ENCODE assay signal across 1 cellular context in genomic region chr14:31529053-31529452, GRCh38.
TF ChIP-seq lines count a peak whose summit lies in the region.

No MANE protein-coding gene starts in this region.

TF ChIP-seq in HepG2, 621 proteins besides CTCF, POLR2A, EP300 and RAD21 (continued from another document and continues in another):
- no peak for TF ChIP-seq ZNF318 (CRISPR knock-in tag; IDR thresholded peaks at IDR 0.05)
- no peak for TF ChIP-seq TAF15 (IDR thresholded peaks at IDR 0.05; ENCODE audit: low read depth, low read length, poor library complexity, severe bottlenecking)
- 0 out of 2 replicates have a peak, but pooled peaks have one; percentile 33 for TF ChIP-seq DRAP1 (CRISPR knock-in tag; IDR thresholded peaks at IDR 0.05)
- TF ChIP-seq ZNF264 (CRISPR knock-in tag; IDR thresholded peaks at IDR 0.05): 0 out of 2 replicates have a peak, but pooled peaks have one; percentile 22
- peak; percentile 64; the same call in 1 of the 2 replicates for TF ChIP-seq ZNF614 (CRISPR knock-in tag; IDR thresholded peaks at IDR 0.05; ENCODE audit: borderline replicate concordance)
- TF ChIP-seq LCORL (IDR thresholded peaks at IDR 0.05): no peak
- peak; percentile 49; the same call in 1 of the 2 replicates for TF ChIP-seq LCORL (CRISPR knock-in tag; IDR thresholded peaks at IDR 0.05)
- no peak for TF ChIP-seq ZNF180 (CRISPR knock-in tag; IDR thresholded peaks at IDR 0.05; ENCODE audit: borderline replicate concordance, low read depth)
- peak; percentile 81 for TF ChIP-seq HMG20A (CRISPR knock-in tag; IDR thresholded peaks at IDR 0.05; ENCODE audit: borderline replicate concordance)
- TF ChIP-seq ZFP91 (CRISPR knock-in tag; IDR thresholded peaks at IDR 0.05; ENCODE audit: borderline replicate concordance): no peak
- no peak for TF ChIP-seq ZNF841 (CRISPR knock-in tag; IDR thresholded peaks at IDR 0.05; ENCODE audit: borderline replicate concordance)
- no peak for TF ChIP-seq KLF6 (CRISPR knock-in tag; IDR thresholded peaks at IDR 0.05)
- peak; percentile 54; the same call in 1 of the 2 replicates for TF ChIP-seq DPF2 (CRISPR knock-in tag; IDR thresholded peaks at IDR 0.05; ENCODE audit: borderline replicate concordance, low read depth)
- TF ChIP-seq ERF (CRISPR knock-in tag; IDR thresholded peaks at IDR 0.05): 0 out of 2 replicates have a peak, but pooled peaks have one; percentile 37
- 0 out of 2 replicates have a peak, but pooled peaks have one; percentile 19 for TF ChIP-seq ZMYM3 (CRISPR knock-in tag; IDR thresholded peaks at IDR 0.05)
- TF ChIP-seq RFX3 (CRISPR knock-in tag; IDR thresholded peaks at IDR 0.05): peak; percentile 27; the same call in 1 of the 2 replicates
- TF ChIP-seq ZBTB20 (CRISPR knock-in tag; IDR thresholded peaks at IDR 0.05; ENCODE audit: borderline replicate concordance, low read depth): peak; percentile 62; the same call in 1 of the 2 replicates
- peak; percentile 44; the same call in 1 of the 2 replicates for TF ChIP-seq ZMYM4 (CRISPR knock-in tag; IDR thresholded peaks at IDR 0.05)
- peak; percentile 17; the same call in 1 of the 2 replicates for TF ChIP-seq GFI1 (CRISPR knock-in tag; IDR thresholded peaks at IDR 0.05; ENCODE audit: borderline replicate concordance)
- peak; percentile 93 for TF ChIP-seq CEBPB (IDR thresholded peaks at IDR 0.05; ENCODE audit: borderline replicate concordance, low read depth, low read length)
- TF ChIP-seq TEAD3 (CRISPR knock-in tag; optimal IDR thresholded peaks at IDR 0.05; ENCODE audit: borderline replicate concordance): peak; percentile 36
- TF ChIP-seq FOXA1 (IDR thresholded peaks at IDR 0.05): no peak
- TF ChIP-seq FOXA1 (CRISPR knock-in tag; IDR thresholded peaks at IDR 0.05): peak; percentile 90
- TF ChIP-seq ZNF577 (CRISPR knock-in tag; IDR thresholded peaks at IDR 0.05; ENCODE audit: borderline replicate concordance, low read depth): no peak
- TF ChIP-seq RERE (CRISPR knock-in tag; IDR thresholded peaks at IDR 0.05; ENCODE audit: low read depth): no peak
- no peak for TF ChIP-seq TIGD3 (CRISPR knock-in tag; IDR thresholded peaks at IDR 0.05; ENCODE audit: borderline replicate concordance)
- TF ChIP-seq ELF3 (CRISPR knock-in tag; IDR thresholded peaks at IDR 0.05): no peak
- TF ChIP-seq BATF2 (CRISPR knock-in tag; IDR thresholded peaks at IDR 0.05): no peak
- no peak for TF ChIP-seq POLR2G (IDR thresholded peaks at IDR 0.05; ENCODE audit: low read depth, low read length)
- no peak for TF ChIP-seq TP53 (CRISPR knock-in tag; conservative IDR thresholded peaks at IDR 0.05)
- TF ChIP-seq PPARG (CRISPR knock-in tag; conservative IDR thresholded peaks at IDR 0.05): 0 out of 2 replicates have a peak, but pooled peaks have one; percentile 56
- 0 out of 2 replicates have a peak, but pooled peaks have one; percentile 36 for TF ChIP-seq MAX (IDR thresholded peaks at IDR 0.05)
- peak; percentile 99 for TF ChIP-seq FOXA3 (CRISPR knock-in tag; IDR thresholded peaks at IDR 0.05)
- TF ChIP-seq ZNF652 (CRISPR knock-in tag; IDR thresholded peaks at IDR 0.05; ENCODE audit: borderline replicate concordance, low read depth): 0 out of 2 replicates have a peak, but pooled peaks have one; percentile 12
- TF ChIP-seq POGZ (CRISPR knock-in tag; IDR thresholded peaks at IDR 0.05): peak; percentile 38; the same call in 1 of the 2 replicates
- peak; percentile 87; the same call in 1 of the 2 replicates for TF ChIP-seq MIER3 (CRISPR knock-in tag; IDR thresholded peaks at IDR 0.05; ENCODE audit: borderline replicate concordance)
- TF ChIP-seq ZNF556 (CRISPR knock-in tag; IDR thresholded peaks at IDR 0.05; ENCODE audit: borderline replicate concordance): peak; percentile 64; the same call in 1 of the 2 replicates
- TF ChIP-seq MED1 (CRISPR knock-in tag; IDR thresholded peaks at IDR 0.05): no peak
- TF ChIP-seq AGO2 (optimal IDR thresholded peaks at IDR 0.05; ENCODE audit: low read depth, low read length): no peak
- 0 out of 2 replicates have a peak, but pooled peaks have one; percentile 37 for TF ChIP-seq ZNF205 (CRISPR knock-in tag; IDR thresholded peaks at IDR 0.05)
- no peak for TF ChIP-seq ZNF746 (CRISPR knock-in tag; IDR thresholded peaks at IDR 0.05)
- peak; percentile 56; the same call in 1 of the 2 replicates for TF ChIP-seq MIXL1 (CRISPR knock-in tag; IDR thresholded peaks at IDR 0.05)
- peak; percentile 32; the same call in 1 of the 2 replicates for TF ChIP-seq KAT8 (CRISPR knock-in tag; IDR thresholded peaks at IDR 0.05)
- TF ChIP-seq FOXP4 (CRISPR knock-in tag; IDR thresholded peaks at IDR 0.05): peak; percentile 45; the same call in 1 of the 2 replicates
